8 cellular contexts compared by ENCODE assay signal in genomic region chr2:158457826-158458616, GRCh38. TPM values are rescaled to one million over a fixed set of nuclear protein-coding genes. Genes with fewer than 3 reads are reported as not detected.
DNase-seq lines count a peak whose midpoint lies in the region; ATAC-seq and TF ChIP-seq lines count a peak whose summit lies in the region.

No MANE protein-coding gene starts in this region.

- DNase-seq in Calu3 (peak; percentile 93), cardiac muscle cell (ENCODE audit: low read depth in 1 of 2, low spot score in 1 of 2) (peak; percentile 65 to 93), osteocyte (ENCODE audit: extremely low spot score, unreplicated experiment) (peak; percentile 89), ureter (ENCODE audit: low spot score) (peak; percentile 73)

- peak overlapping the region; percentile 83 for H3K4me3 ChIP-seq in cardiac muscle cell

- peak overlapping the region; percentile 72 for H3K27ac Mint-ChIP-seq in Calu3 (ENCODE audit: unreplicated experiment)
- H3K27ac Mint-ChIP-seq in activated naive CD8-positive, alpha-beta T cell = peak overlapping the region; percentile 76
- peak overlapping the region; percentile 82 for H3K27ac Mint-ChIP-seq in osteocyte (ENCODE audit: unreplicated experiment)

- H3K9me3 ChIP-seq in cardiac muscle cell (ENCODE audit: low read depth) = no peaks in the 10 kb centered on the region

- CTCF ChIA-PET in Calu3 (lab: Charles Lee) = interaction anchor here (1.0 to 3.2 kb wide), 5 partner anchors 40 to 424 kb away, joined by 4 to 13 read pairs (median 5); no protein-coding TSS in a partner anchor

- TF ChIP-seq CTCF in Calu3 (IDR thresholded peaks at IDR 0.05; ENCODE audit: unreplicated experiment) = peak; percentile 27
- TF ChIP-seq CTCF in cardiac muscle cell (IDR thresholded peaks at IDR 0.05; ENCODE audit: low read depth, low read length) = peak; percentile 28
- peak; percentile 37 for TF ChIP-seq CTCF in osteocyte (IDR thresholded peaks at IDR 0.05)

- H3K36me3 Mint-ChIP-seq in Calu3 (ENCODE audit: insufficient read depth, unreplicated experiment) = peaks cover 42% of the 10 kb centered on the region
- peaks cover 2% of the 10 kb centered on the region for H3K36me3 Mint-ChIP-seq in activated naive CD8-positive, alpha-beta T cell
- H3K36me3 Mint-ChIP-seq in osteocyte (ENCODE audit: unreplicated experiment) = no peaks in the 10 kb centered on the region

- H3K9me3 Mint-ChIP-seq in Calu3 (ENCODE audit: low read depth, unreplicated experiment) (no peaks in the 10 kb centered on the region), osteocyte (ENCODE audit: unreplicated experiment) (no peaks in the 10 kb centered on the region)
- no peaks in the 10 kb centered on the region for H3K9me3 Mint-ChIP-seq in activated naive CD8-positive, alpha-beta T cell (ENCODE audit: low read depth)

- peaks cover 23% of the 10 kb centered on the region for H3K4me1 ChIP-seq in cardiac muscle cell (ENCODE audit: low read depth)

- H3K27ac ChIP-seq in cardiac muscle cell = peak overlapping the region; percentile 96

- no peaks in the 10 kb centered on the region for H3K27me3 ChIP-seq in cardiac muscle cell

- H3K36me3 ChIP-seq in cardiac muscle cell = no peaks in the 10 kb centered on the region

- H3K4me1 Mint-ChIP-seq in Calu3 (ENCODE audit: low read depth, unreplicated experiment) (peaks cover 36% of the 10 kb centered on the region), osteocyte (ENCODE audit: unreplicated experiment) (peaks cover 46% of the 10 kb centered on the region)
- H3K4me1 Mint-ChIP-seq in activated naive CD8-positive, alpha-beta T cell (ENCODE audit: low read depth) = peaks cover 20% of the 10 kb centered on the region

- no TSS peak for BruUV-seq in Calu3 (replicated peaks; lab: Mats Ljungman, UMichigan)

- H3K27me3 Mint-ChIP-seq in Calu3 (ENCODE audit: unreplicated experiment) = no peaks in the 10 kb centered on the region
- H3K27me3 Mint-ChIP-seq in activated naive CD8-positive, alpha-beta T cell = peaks cover 7% of the 10 kb centered on the region
- no peaks in the 10 kb centered on the region for H3K27me3 Mint-ChIP-seq in osteocyte (ENCODE audit: unreplicated experiment)

- H3K4me3 Mint-ChIP-seq in Calu3 (ENCODE audit: low read depth, unreplicated experiment) = peak overlapping the region; percentile 91
- peak overlapping the region; percentile 96 for H3K4me3 Mint-ChIP-seq in activated naive CD8-positive, alpha-beta T cell
- H3K4me3 Mint-ChIP-seq in osteocyte (ENCODE audit: unreplicated experiment) = peak overlapping the region; percentile 93

- ATAC-seq in GM19372 (IDR thresholded peaks at IDR 0.05; ENCODE audit: low read depth, unreplicated experiment) (peak; percentile 42), HG03460 (IDR thresholded peaks at IDR 0.05; ENCODE audit: unreplicated experiment) (peak; percentile 49)

- intact Hi-C loops in Calu3 (cut with micrococcal nuclease; ENCODE audit: unreplicated experiment) = loop anchor here (2.0 to 5.0 kb wide), 4 partner anchors 39 to 426 kb away; no protein-coding TSS in a partner anchor

TF ChIP-seq in PFSK-1, 5 proteins besides CTCF, POLR2A, EP300 and RAD21:
- TF ChIP-seq TAF1 (IDR thresholded peaks at IDR 0.05; ENCODE audit: borderline replicate concordance, insufficient read depth, low read length) (no peak), FOXP2 (optimal IDR thresholded peaks at IDR 0.05; ENCODE audit: borderline replicate concordance, extremely low read depth, extremely low read length, insufficient read depth) (peak; percentile 83), SIN3A (IDR thresholded peaks at IDR 0.05; ENCODE audit: borderline replicate concordance, insufficient read depth, low read length) (no peak)

RNA-seq across cellular contexts. Expression of gene PKP4, which starts 1.3 kb away (rescaled TPM):
- 119 and 137 TPM in 2 replicates for total RNA-seq in Calu3 (2022)
- 21.2 TPM for polyA plus RNA-seq in PFSK-1 (2012; ENCODE audit: insufficient read length, low read depth)
- 43.8 and 73.1 TPM in 2 replicates for total RNA-seq in cardiac muscle cell
- 7.2 and 17.6 TPM in 2 replicates for polyA plus RNA-seq in cardiac muscle cell
- total RNA-seq in osteocyte = 119 TPM in 2 replicates
- total RNA-seq in ureter = 142 TPM

RNA-seq across cellular contexts. Expression of gene CCDC148, which starts 1.5 kb away (rescaled TPM):
- total RNA-seq in Calu3 (2022) (4.3 and 5.1 TPM in 2 replicates), cardiac muscle cell (0.39 and 0.78 TPM in 2 replicates), osteocyte (2.2 and 2.8 TPM in 2 replicates), ureter (3.4 TPM)
- not detected for polyA plus RNA-seq in PFSK-1 (2012; ENCODE audit: insufficient read length, low read depth)
- 2.1 and 5.3 TPM in 2 replicates for polyA plus RNA-seq in cardiac muscle cell

Comparison
In these comparisons a context has a peak if more than half of its experiments do, and no peak if none do; other contexts are left out.
1. Peak in every context shown above with its lines: DNase-seq, ATAC-seq, H3K4me3 ChIP-seq and H3K27ac ChIP-seq.